In the genomic region with DNA sequence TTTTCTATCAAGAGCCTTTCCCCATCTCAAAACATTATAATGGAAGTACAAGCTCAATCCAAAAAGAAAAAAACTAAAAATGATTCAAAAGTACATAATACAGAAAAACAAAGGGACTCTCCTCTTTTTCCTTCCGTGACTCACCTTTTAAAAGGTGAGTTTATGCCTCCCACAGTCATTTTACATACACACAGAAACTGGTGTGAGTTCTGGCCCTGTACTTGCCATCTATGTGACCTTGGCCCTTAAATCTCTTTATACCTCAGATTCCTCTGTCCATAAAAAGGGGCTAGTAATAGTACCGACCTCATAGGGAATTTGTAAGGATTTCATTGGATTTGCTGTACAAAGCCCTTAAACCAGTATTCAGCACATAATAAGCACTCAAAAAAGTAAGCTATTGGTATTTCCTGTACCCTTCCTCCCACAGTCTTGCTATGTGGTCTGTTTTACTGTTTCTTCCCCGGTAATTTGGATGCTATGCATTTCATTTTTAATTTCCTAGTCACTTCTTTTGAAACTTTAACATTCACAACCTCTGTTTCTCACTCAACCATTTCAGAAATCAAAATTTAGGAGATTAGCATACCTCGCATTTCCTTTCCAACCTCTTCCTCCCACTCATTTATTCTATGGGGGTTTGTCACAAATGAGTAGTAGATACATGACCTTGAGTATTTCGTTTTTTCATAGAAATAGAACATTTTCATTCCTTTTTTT, we compare ENCODE assay signal across 12 cellular contexts. TPM values are rescaled to one million over a fixed set of nuclear protein-coding genes. Genes with fewer than 3 reads are reported as not detected.
DNase-seq lines count a peak whose midpoint lies in the region; ATAC-seq and TF ChIP-seq lines count a peak whose summit lies in the region.
"Had no signal": no experiment of that assay in that cellular context is flagged by ENCODE, and none has a peak within 500 bp of the region (broad histone marks: within the 10 kb centered on the region; RNA-seq: fewer than 3 reads in every experiment).

No MANE protein-coding gene starts in this region.

- no peak for TF ChIP-seq EP300 in SK-N-SH (IDR thresholded peaks at IDR 0.05; ENCODE audit: borderline replicate concordance in 1 of 2, low read depth in 1 of 2, low read length in 1 of 2)

- H3K36me3 ChIP-seq in SK-N-SH (replicated peaks in 1 of 2; ENCODE audit: control insufficient read depth in 1 of 2, insufficient read depth in 2 of 2, low read length in 1 of 2) (peaks cover 87 to 96% of the 10 kb centered on the region in 2 experiments), smooth muscle cell (ENCODE audit: low read depth) (peaks cover 3% of the 10 kb centered on the region), left lung (peaks cover 0 to 68% of the 10 kb centered on the region in 2 donors)

- peaks cover 64% of the 10 kb centered on the region for H3F3A ChIP-seq in SK-N-SH (replicated peaks; ENCODE audit: insufficient read depth)
- H3F3A ChIP-seq in smooth muscle cell (ENCODE audit: low read depth) = peaks cover 4% of the 10 kb centered on the region

- 92% methylated on average over 5 of the region's 5 CpGs for WGBS in SK-N-SH (ENCODE audit: low lambda C conversion rate)
- 54% methylated on average over 5 of the region's 5 CpGs for WGBS in smooth muscle cell (ENCODE audit: low lambda C conversion rate)

- peaks cover 45% of the 10 kb centered on the region for H3K4me1 Mint-ChIP-seq in activated CD4-positive, alpha-beta T cell treated with anti-CD3 and anti-CD28 coated beads, Interleukin-2, amount 10 ng/mL, durations not matched to agents 24 days and 14 days
- H3K4me1 Mint-ChIP-seq in central memory CD8-positive, alpha-beta T cell = peaks cover 47% of the 10 kb centered on the region
- H3K4me1 Mint-ChIP-seq: brain had no signal

- H3K4me2 ChIP-seq in SK-N-SH (no peak overlapping the region), smooth muscle cell (no peak overlapping the region)

- H3K36me3 Mint-ChIP-seq in activated CD4-positive, alpha-beta T cell treated with anti-CD3 and anti-CD28 coated beads, Interleukin-2, amount 10 ng/mL, durations not matched to agents 24 days and 14 days (ENCODE audit: low read depth) = peaks cover 49% of the 10 kb centered on the region
- peaks cover 51% of the 10 kb centered on the region for H3K36me3 Mint-ChIP-seq in central memory CD8-positive, alpha-beta T cell (ENCODE audit: insufficient read depth)

- H3K4me3 ChIP-seq in SK-N-SH (ENCODE audit: low read depth in 2 of 2, low read length in 1 of 2) = no peak overlapping the region
- H3K4me3 ChIP-seq in smooth muscle cell = no peak overlapping the region
- H3K4me3 ChIP-seq in left lung = no peak overlapping the region
- H3K4me3 ChIP-seq: upper lobe of right lung had no signal

- no peak overlapping the region for H3K9ac ChIP-seq in SK-N-SH
- H3K9ac ChIP-seq in smooth muscle cell (ENCODE audit: low read depth) = no peak overlapping the region

- H3K27ac Mint-ChIP-seq in activated CD4-positive, alpha-beta T cell treated with anti-CD3 and anti-CD28 coated beads, Interleukin-2, amount 10 ng/mL, durations not matched to agents 24 days and 14 days = peak overlapping the region; percentile 61
- peak overlapping the region; percentile 82 for H3K27ac Mint-ChIP-seq in central memory CD8-positive, alpha-beta T cell (ENCODE audit: low read depth)

- H3K9me3 ChIP-seq in SK-N-SH = no peaks in the 10 kb centered on the region
- no peaks in the 10 kb centered on the region for H3K9me3 ChIP-seq in smooth muscle cell (replicated peaks; ENCODE audit: low read depth)
- H3K9me3 ChIP-seq in left lung = no peaks in the 10 kb centered on the region
- H3K9me3 ChIP-seq: upper lobe of right lung had no signal

- H2AFZ ChIP-seq in SK-N-SH (ENCODE audit: low read depth) = no peak overlapping the region
- H2AFZ ChIP-seq in smooth muscle cell (ENCODE audit: low read depth) = no peak overlapping the region

- H3K9me3 Mint-ChIP-seq in activated CD4-positive, alpha-beta T cell treated with anti-CD3 and anti-CD28 coated beads, Interleukin-2, amount 10 ng/mL, durations not matched to agents 24 days and 14 days = no peaks in the 10 kb centered on the region
- H3K9me3 Mint-ChIP-seq in central memory CD8-positive, alpha-beta T cell = no peaks in the 10 kb centered on the region
- H3K9me3 Mint-ChIP-seq: brain had no signal

- H3K27ac ChIP-seq in SK-N-SH (ENCODE audit: low read depth in 2 of 2, low read length in 1 of 2) = peak overlapping the region; percentile 47
- H3K27ac ChIP-seq in smooth muscle cell (ENCODE audit: low read depth) = peak overlapping the region; percentile 16
- H3K27ac ChIP-seq in left lung = no peak overlapping the region
- H3K27ac ChIP-seq: upper lobe of right lung had no signal

- POLR2A ChIA-PET in SK-N-SH (lab: Yijun Ruan, JAX) = interaction anchor here (1.0 kb wide), 1 partner anchor 9 kb away, joined by 3 read pairs; no protein-coding TSS in a partner anchor

- no peak for TF ChIP-seq RAD21 in SK-N-SH (IDR thresholded peaks at IDR 0.05; ENCODE audit: low read length)

- peak overlapping the region; percentile 59 for H3K4me3 Mint-ChIP-seq in activated CD4-positive, alpha-beta T cell treated with anti-CD3 and anti-CD28 coated beads, Interleukin-2, amount 10 ng/mL, durations not matched to agents 24 days and 14 days
- H3K4me3 Mint-ChIP-seq in central memory CD8-positive, alpha-beta T cell = peak overlapping the region; percentile 48
- H3K4me3 Mint-ChIP-seq: brain had no signal

- H3K79me2 ChIP-seq in SK-N-SH (ENCODE audit: insufficient read depth) (peaks cover 100% of the 10 kb centered on the region), smooth muscle cell (ENCODE audit: low read depth) (peaks cover 5% of the 10 kb centered on the region)

- H3K27me3 ChIP-seq in SK-N-SH (ENCODE audit: insufficient read depth) (no peaks in the 10 kb centered on the region), smooth muscle cell (ENCODE audit: low read depth) (no peaks in the 10 kb centered on the region), left lung (no peaks in the 10 kb centered on the region)
- H3K27me3 ChIP-seq: upper lobe of right lung had no signal

- H4K20me1 ChIP-seq in SK-N-SH (ENCODE audit: insufficient read depth) (peaks cover 46% of the 10 kb centered on the region), smooth muscle cell (ENCODE audit: low read depth) (peaks cover 21% of the 10 kb centered on the region)

- ATAC-seq in central memory CD8-positive, alpha-beta T cell (replicated peaks; ENCODE audit: extremely low read depth, poor library complexity, severe bottlenecking) = no peak
- ATAC-seq in left lung (no peak), HG03442 (IDR thresholded peaks at IDR 0.05; ENCODE audit: unreplicated experiment) (no peak)
- ATAC-seq: upper lobe of right lung had no signal

- DNase-seq in activated CD4-positive, alpha-beta T cell treated with anti-CD3 and anti-CD28 coated beads, Interleukin-2, amount 10 ng/mL, durations not matched to agents 24 days and 14 days = no peak
- DNase-seq in activated CD4-positive, alpha-beta T cell treated with anti-CD3 and anti-CD28 coated beads for 1 hour = no peak
- no peak for DNase-seq in SK-N-SH
- DNase-seq in central memory CD8-positive, alpha-beta T cell (ENCODE audit: low spot score in 2 of 2) = no peak
- DNase-seq in smooth muscle cell (lab: John Stamatoyannopoulos, UW; ENCODE audit: unreplicated experiment) = no peak
- DNase-seq in left lung = no peak
- DNase-seq in NCI-H2029 (lab: John Stamatoyannopoulos, UW) = no peak
- DNase-seq: hippocampal formation, nucleus accumbens, upper lobe of right lung had no signal

- no peaks in the 10 kb centered on the region for H3K27me3 Mint-ChIP-seq in activated CD4-positive, alpha-beta T cell treated with anti-CD3 and anti-CD28 coated beads, Interleukin-2, amount 10 ng/mL, durations not matched to agents 24 days and 14 days
- no peaks in the 10 kb centered on the region for H3K27me3 Mint-ChIP-seq in central memory CD8-positive, alpha-beta T cell
- H3K27me3 Mint-ChIP-seq: brain had no signal

- H3K4me1 ChIP-seq in SK-N-SH (ENCODE audit: control insufficient read depth in 1 of 2, insufficient read depth in 2 of 2, low read depth in 1 of 2, low read length in 1 of 2) (peaks cover 8 to 55% of the 10 kb centered on the region in 2 experiments; a peak in 3 of 4 replicates), smooth muscle cell (ENCODE audit: low read depth) (peaks cover 8% of the 10 kb centered on the region), left lung (peaks cover 0 to 5% of the 10 kb centered on the region in 2 donors)

- intact Hi-C loops in activated CD4-positive, alpha-beta T cell treated with anti-CD3 and anti-CD28 coated beads, Interleukin-2, amount 10 ng/mL, durations not matched to agents 24 days and 14 days (cut with micrococcal nuclease) = loop anchor here (1.0 to 2.0 kb wide), 5 partner anchors 9 to 79 kb away; no protein-coding TSS in a partner anchor
- intact Hi-C loops in left lung (cut with DNase I) = no loop called here

- no peak for TF ChIP-seq CTCF in SK-N-SH (IDR thresholded peaks at IDR 0.05)
- no peak for TF ChIP-seq CTCF in smooth muscle cell (IDR thresholded peaks at IDR 0.05; ENCODE audit: borderline replicate concordance, insufficient read depth, poor library complexity, severe bottlenecking)
- TF ChIP-seq CTCF in left lung (IDR thresholded peaks at IDR 0.05) = no peak

- no peaks in the 10 kb centered on the region for H3K9me2 ChIP-seq in SK-N-SH

- CTCF ChIA-PET in SK-N-SH (lab: Yijun Ruan, JAX) = interaction anchor here (0.6 to 2.7 kb wide), 6 partner anchors 17 to 217 kb away, joined by 3 to 18 read pairs (median 5); a partner anchor contains a TSS

TF ChIP-seq in SK-N-SH, 30 proteins besides CTCF, POLR2A, EP300 and RAD21 (continues in another document):
- TF ChIP-seq YY1 (IDR thresholded peaks at IDR 0.05; ENCODE audit: low read depth) = no peak
- TF ChIP-seq SIN3A (IDR thresholded peaks at IDR 0.05; ENCODE audit: borderline replicate concordance, low read depth, low read length) = no peak
- TF ChIP-seq MEF2A (IDR thresholded peaks at IDR 0.05; ENCODE audit: borderline replicate concordance, low read depth) = no peak
- TF ChIP-seq, protein P1, sequence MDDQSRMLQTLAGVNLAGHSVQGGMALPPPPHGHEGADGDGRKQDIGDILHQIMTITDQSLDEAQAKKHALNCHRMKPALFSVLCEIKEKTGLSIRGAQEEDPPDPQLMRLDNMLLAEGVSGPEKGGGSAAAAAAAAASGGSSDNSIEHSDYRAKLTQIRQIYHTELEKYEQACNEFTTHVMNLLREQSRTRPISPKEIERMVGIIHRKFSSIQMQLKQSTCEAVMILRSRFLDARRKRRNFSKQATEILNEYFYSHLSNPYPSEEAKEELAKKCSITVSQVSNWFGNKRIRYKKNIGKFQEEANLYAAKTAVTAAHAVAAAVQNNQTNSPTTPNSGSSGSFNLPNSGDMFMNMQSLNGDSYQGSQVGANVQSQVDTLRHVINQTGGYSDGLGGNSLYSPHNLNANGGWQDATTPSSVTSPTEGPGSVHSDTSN (IDR thresholded peaks at IDR 0.05) = no peak
- TF ChIP-seq POLR2AphosphoS5 (IDR thresholded peaks at IDR 0.05; ENCODE audit: low read depth, low read length) = no peak; the same call in 1 of the 2 replicates

RNA-seq across cellular contexts. Expression of a gene that starts 39.0 kb away (rescaled TPM):
- 30.8 and 33.9 TPM in 2 replicates for total RNA-seq in activated CD4-positive, alpha-beta T cell treated with anti-CD3 and anti-CD28 coated beads, Interleukin-2, amount 10 ng/mL, durations not matched to agents 24 days and 14 days
- polyA plus RNA-seq in SK-N-SH (2012; rRNA removed) = 47.8 and 52.0 TPM in 2 replicates
- 74.7 and 89.6 TPM in 2 replicates for polyA plus RNA-seq in SK-N-SH (2012; cell fraction: cytosol; rRNA removed)
- 34.1 and 67.1 TPM in 2 replicates for polyA plus RNA-seq in SK-N-SH (2012; cell fraction: nucleus; rRNA removed)
- 25.5 and 28.2 TPM in 2 replicates for total RNA-seq in smooth muscle cell
- 21.0 and 26.8 TPM in 2 replicates for polyA plus RNA-seq in smooth muscle cell
- total RNA-seq in left lung = 10 to 100 TPM; 34.9 to 38.4 TPM

Comparison
In these comparisons a context has a peak if more than half of its experiments do, and no peak if none do; other contexts are left out.
1. H3K27ac ChIP-seq: peak in SK-N-SH (2 of 2) and smooth muscle cell (single experiment); none in left lung (0 of 2).